Comparison of ENCODE assay signal across 8 cellular contexts in the genomic region with DNA sequence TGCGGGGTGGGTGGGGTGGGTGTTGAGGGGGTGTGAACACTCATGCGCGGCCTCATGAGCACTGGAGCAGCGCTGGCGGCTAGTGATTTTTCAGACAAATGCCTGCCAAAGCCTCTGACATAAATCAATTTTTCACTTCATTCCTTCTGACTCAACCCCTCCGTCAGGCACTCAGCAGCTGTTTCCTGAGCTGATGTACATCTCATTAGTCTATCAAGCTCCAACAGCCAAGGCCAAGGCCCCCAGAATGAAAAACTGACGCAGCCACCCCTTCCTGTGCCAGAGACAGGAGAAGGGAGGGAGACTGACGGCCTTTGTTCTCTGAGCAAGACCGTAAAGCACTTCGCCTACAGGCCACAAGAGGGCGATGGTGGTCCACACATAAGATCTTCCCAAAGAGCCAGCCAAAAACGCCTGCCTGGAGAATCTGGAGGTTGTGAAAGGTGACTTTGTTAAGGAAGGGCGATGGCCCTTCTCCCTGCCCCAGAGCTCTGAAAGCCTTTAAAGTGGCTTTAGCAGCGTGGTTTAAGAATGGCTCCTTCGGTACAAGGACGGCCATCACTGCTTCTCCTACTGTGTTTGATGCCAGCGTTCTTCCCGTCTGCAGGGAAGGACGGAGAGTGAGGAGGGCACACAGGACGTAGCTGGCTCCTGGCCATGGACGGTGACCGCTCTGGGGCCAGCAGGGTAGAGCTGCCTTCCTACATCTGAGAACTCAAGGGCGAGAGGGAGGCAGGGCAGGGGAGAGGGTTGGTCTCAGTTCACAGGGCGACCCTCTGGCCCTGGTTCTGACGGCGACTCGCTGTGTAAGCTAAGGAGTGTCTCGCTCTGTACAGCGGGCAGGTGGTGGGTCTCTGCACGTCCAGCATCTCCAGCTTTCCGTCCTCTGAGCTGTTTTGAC. TPM values are rescaled to one million over a fixed set of nuclear protein-coding genes. Genes with fewer than 3 reads are reported as not detected.
DNase-seq lines count a peak whose midpoint lies in the region; ATAC-seq and TF ChIP-seq lines count a peak whose summit lies in the region.

No MANE protein-coding gene starts in this region.

- no peaks in the 10 kb centered on the region for H3K79me2 ChIP-seq in OCI-LY1 (ENCODE audit: insufficient read depth, low read length)

- no peak overlapping the region for H3K4me3 ChIP-seq in IMR-90 (ENCODE audit: insufficient read depth, low read depth, low read length)
- peak overlapping the region; percentile 31 for H3K4me3 ChIP-seq in OCI-LY1 (ENCODE audit: low read depth, low read length, poor library complexity, severe bottlenecking)

- dilution Hi-C loops in IMR-90 (cut with HindIII; ENCODE audit: low sequenced_read_pairs, unreplicated experiment), result no loop called here

- no peak overlapping the region for H3K56ac ChIP-seq in IMR-90 (ENCODE audit: extremely low read depth, insufficient read depth, low read length)

- intact Hi-C loops in IMR-90 (cut with micrococcal nuclease), result loop anchor here (1.0 to 10.0 kb wide), 9 partner anchors 38 to 1410 kb away; a partner anchor contains a TSS

- CTCF ChIA-PET in IMR-90 (lab: Yijun Ruan, JAX), result interaction anchor here (0.7 to 2.3 kb wide), 6 partner anchors 12 to 1139 kb away, joined by 3 to 12 read pairs (median 3); a partner anchor contains a TSS

- peak; percentile 91 for TF ChIP-seq RAD21 in IMR-90 (IDR thresholded peaks at IDR 0.05; ENCODE audit: low read length)

- H3K27me3 ChIP-seq in IMR-90 (ENCODE audit: control insufficient read depth, insufficient read depth, low read length) (peaks cover 6% of the 10 kb centered on the region), OCI-LY1 (ENCODE audit: insufficient read depth, low read length) (no peaks in the 10 kb centered on the region)

- H3K9ac ChIP-seq in IMR-90 (ENCODE audit: low read depth, low read length) (peak overlapping the region; percentile 7; the same call in 1 of the 2 replicates), OCI-LY1 (ENCODE audit: low read length) (no peak overlapping the region; the same call in 1 of the 2 replicates)

- no peaks in the 10 kb centered on the region for H3K36me3 Mint-ChIP-seq in naive thymus-derived CD8-positive, alpha-beta T cell

- POLR2A ChIA-PET in IMR-90 (lab: Charles Lee; ENCODE audit: unreplicated experiment), result no interaction called here
- POLR2A ChIA-PET in naive thymus-derived CD8-positive, alpha-beta T cell (lab: Charles Lee), result interaction anchor here (1.0 kb wide), 1 partner anchor 66 kb away, joined by 5 read pairs; no protein-coding TSS in a partner anchor

- no peaks in the 10 kb centered on the region for H4K20me1 ChIP-seq in IMR-90 (ENCODE audit: insufficient read depth, low read length)
- H4K20me1 ChIP-seq in OCI-LY1 (ENCODE audit: insufficient read depth, low read length), result no peaks in the 10 kb centered on the region

- H3K9me3 ChIP-seq in IMR-90 (ENCODE audit: control insufficient read depth, insufficient read depth, low read length) (no peaks in the 10 kb centered on the region), OCI-LY1 (ENCODE audit: low read length) (no peaks in the 10 kb centered on the region)

- BruUV-seq in IMR-90 (replicated peaks; lab: Mats Ljungman, UMichigan), result no TSS peak

- peak overlapping the region; percentile 66 for H2AK9ac ChIP-seq in IMR-90 (replicated peaks; ENCODE audit: low read depth, low read length, poor library complexity)

- peak overlapping the region; percentile 6 to 89 (median 73) for H3K27ac Mint-ChIP-seq in naive thymus-derived CD8-positive, alpha-beta T cell

- WGBS in IMR-90 (ENCODE audit: extremely low coverage in 2 of 2, insufficient read length in 1 of 2), 2 experiments, result 26% methylated on average over 11 of the region's 31 CpGs; no CpG with 5 or more reads in 1 of the 2 experiments

- H3K4me3 Mint-ChIP-seq in naive thymus-derived CD8-positive, alpha-beta T cell, result peak overlapping the region; percentile 8 to 65 (median 46)

- no peaks in the 10 kb centered on the region for H3K9me3 Mint-ChIP-seq in naive thymus-derived CD8-positive, alpha-beta T cell

- H3K4me1 ChIP-seq in IMR-90 (ENCODE audit: control insufficient read depth, insufficient read depth, low read length) (peaks cover 5% of the 10 kb centered on the region), OCI-LY1 (ENCODE audit: insufficient read depth, low read length, severe bottlenecking) (peaks cover 28% of the 10 kb centered on the region)

- H3K36me3 ChIP-seq in IMR-90 (ENCODE audit: control insufficient read depth, insufficient read depth, low read length) (no peaks in the 10 kb centered on the region), OCI-LY1 (ENCODE audit: insufficient read depth, low read length) (no peaks in the 10 kb centered on the region)

- H2AFZ ChIP-seq in IMR-90 (replicated peaks; ENCODE audit: low read length, poor library complexity) (peak overlapping the region; percentile 88), OCI-LY1 (ENCODE audit: low read length) (no peak overlapping the region)

- H3K9me2 ChIP-seq in OCI-LY1 (ENCODE audit: low read depth, low read length), result no peaks in the 10 kb centered on the region

- H3K4ac ChIP-seq in IMR-90 (ENCODE audit: low read depth, low read length), result peak overlapping the region; percentile 64

- H2BK20ac ChIP-seq in IMR-90 (ENCODE audit: low read depth, low read length), result no peak overlapping the region; the same call in 1 of the 2 replicates

- peak overlapping the region; percentile 53 for H2BK120ac ChIP-seq in IMR-90 (ENCODE audit: low read depth, low read length)

- TF ChIP-seq CTCF in IMR-90 (conservative IDR thresholded peaks at IDR 0.05; ENCODE audit: low read depth, low read length) (peak; percentile 92), OCI-LY1 (IDR thresholded peaks at IDR 0.05; ENCODE audit: low read length) (peak; percentile 97)

- no peaks in the 10 kb centered on the region for H3F3A ChIP-seq in OCI-LY1 (ENCODE audit: insufficient read depth, low read length)

- H3K18ac ChIP-seq in IMR-90 (ENCODE audit: low read depth, low read length), result peak overlapping the region; percentile 17; the same call in 1 of the 2 replicates

- peak overlapping the region in 1 of 2 experiments; percentile 77; a peak in 2 of 4 replicates for H4K8ac ChIP-seq in IMR-90 (ENCODE audit: low read depth in 2 of 2, low read length in 2 of 2)

- peak overlapping the region; percentile 32; the same call in 1 of the 3 replicates for H2BK15ac ChIP-seq in IMR-90 (ENCODE audit: low read depth, low read length)

- H2AK5ac ChIP-seq in IMR-90 (ENCODE audit: low read depth, low read length), result peak overlapping the region; percentile 53

- H3K14ac ChIP-seq in IMR-90 (replicated peaks; ENCODE audit: low read depth, low read length), result peak overlapping the region; percentile 62; the same call in 1 of the 2 replicates

- peaks cover 10 to 66% (median 27%) of the 10 kb centered on the region in 4 donors for H3K4me1 Mint-ChIP-seq in naive thymus-derived CD8-positive, alpha-beta T cell

- H3K23ac ChIP-seq in IMR-90 (ENCODE audit: low read depth, low read length), result no peak overlapping the region

- H3K9me1 ChIP-seq in IMR-90 (ENCODE audit: insufficient read depth, low read length), result peaks cover 6% of the 10 kb centered on the region; the same call in 1 of the 2 replicates

- no peak overlapping the region for H2BK5ac ChIP-seq in IMR-90 (ENCODE audit: low read depth, low read length, poor library complexity, severe bottlenecking)

- in situ Hi-C loops in IMR-90 (cut with MboI; ENCODE audit: low sequenced_read_pairs), result loop anchor here (10.0 to 25.0 kb wide), 4 partner anchors 620 to 1403 kb away; a partner anchor contains a TSS

- peak; percentile 47 for ATAC-seq in GM21381 (IDR thresholded peaks at IDR 0.05; ENCODE audit: unreplicated experiment)
- peak; percentile 94 for ATAC-seq in IMR-90 (ENCODE audit: low read depth)
- ATAC-seq in esophagus mucosa, result peak; percentile 91
- ATAC-seq in naive thymus-derived CD8-positive, alpha-beta T cell, result peak; percentile 90 to 93

- peak overlapping the region; percentile 62 for H4K91ac ChIP-seq in IMR-90 (ENCODE audit: insufficient read depth, low read depth, low read length)

- no peaks in the 10 kb centered on the region for H3K79me1 ChIP-seq in IMR-90 (ENCODE audit: low read depth in 1 of 2, low read length in 2 of 2)

- H4K5ac ChIP-seq in IMR-90 (ENCODE audit: low read depth, low read length), result no peak overlapping the region; the same call in 1 of the 2 replicates

- DNase-seq in COR-L47 (lab: John Stamatoyannopoulos, UW) (peak; percentile 79), IMR-90 (peak; percentile 93), activated T-cell treated with anti-CD3 and anti-CD28 coated beads for 24 hours (ENCODE audit: low read depth) (peak; percentile 66)
- DNase-seq in naive thymus-derived CD8-positive, alpha-beta T cell, result peak; percentile 54 to 90 (median 76)
- peak; percentile 69 to 77 for DNase-seq in stimulated activated CD8-positive, alpha-beta memory T cell treated with anti-CD3 and anti-CD28 coated beads, Interleukin-7, amount 100 ng/mL, for 48 hours (ENCODE audit: extremely low read depth in 1 of 2, low read depth in 1 of 2)

- no peak overlapping the region for H3K27ac ChIP-seq in IMR-90 (ENCODE audit: insufficient read depth, low read length)
- no peak overlapping the region for H3K27ac ChIP-seq in OCI-LY1 (ENCODE audit: low read depth, low read length, poor library complexity, severe bottlenecking)

- no peak for TF ChIP-seq POLR2A in IMR-90 (IDR thresholded peaks at IDR 0.05; ENCODE audit: low read depth, low read length)

- H3K27me3 Mint-ChIP-seq in naive thymus-derived CD8-positive, alpha-beta T cell, result peaks cover 0 to 7% (median 0%) of the 10 kb centered on the region in 5 donors

- H3K4me2 ChIP-seq in IMR-90 (ENCODE audit: low read depth, low read length), result peak overlapping the region; percentile 22; the same call in 1 of the 2 replicates
- H3K4me2 ChIP-seq in OCI-LY1 (ENCODE audit: low read length), result peak overlapping the region; percentile 45

TF ChIP-seq in IMR-90, 13 proteins besides CTCF, POLR2A, EP300 and RAD21:
- TF ChIP-seq RCOR1 (IDR thresholded peaks at IDR 0.05; ENCODE audit: insufficient replicate concordance, low read length), result no peak
- peak; percentile 76 for TF ChIP-seq SMC3 (IDR thresholded peaks at IDR 0.05; ENCODE audit: low read depth, low read length)

RNA-seq across cellular contexts. Expression of a gene that starts 37.1 kb away (rescaled TPM):
- 33.9 and 38.4 TPM in 2 replicates for total RNA-seq in IMR-90 (2012; rRNA removed)
- 35.1 and 36.4 TPM in 2 replicates for polyA plus RNA-seq in IMR-90 (2012; rRNA removed)
- polyA plus RNA-seq in IMR-90 (2012; cell fraction: cytosol; rRNA removed), result 28.1 and 31.3 TPM in 2 replicates
- polyA plus RNA-seq in IMR-90 (2012; cell fraction: nucleus; rRNA removed; ENCODE audit: low replicate concordance), result 20.4 and 43.6 TPM in 2 replicates
- total RNA-seq in esophagus mucosa, result 12.2 TPM
- total RNA-seq in naive thymus-derived CD8-positive, alpha-beta T cell, result 10 to 100 TPM; 17.3 to 21.9 TPM
- 10 to 100 TPM; 16.1 to 23.7 (median 17.8) TPM for polyA plus RNA-seq in naive thymus-derived CD8-positive, alpha-beta T cell

RNA-seq across cellular contexts. Expression of a gene that starts 37.4 kb away (rescaled TPM):
- total RNA-seq in IMR-90 (2012; rRNA removed), result 180 and 184 TPM in 2 replicates
- 281 and 285 TPM in 2 replicates for polyA plus RNA-seq in IMR-90 (2012; rRNA removed)
- 432 and 436 TPM in 2 replicates for polyA plus RNA-seq in IMR-90 (2012; cell fraction: cytosol; rRNA removed)
- 116 and 149 TPM in 2 replicates for polyA plus RNA-seq in IMR-90 (2012; cell fraction: nucleus; rRNA removed; ENCODE audit: low replicate concordance)
- total RNA-seq in esophagus mucosa, result 75.8 TPM
- total RNA-seq in naive thymus-derived CD8-positive, alpha-beta T cell, result 10 to 100 TPM; 47.4 to 48.1 TPM
- 100 to 1,000 TPM; 218 to 285 (median 263) TPM for polyA plus RNA-seq in naive thymus-derived CD8-positive, alpha-beta T cell
